Comparison of ENCODE assay signal across 1 cellular context in genomic region chr10:14954001-14954770, GRCh38.
TF ChIP-seq lines count a peak whose summit lies in the region.

TSS of gene DCLRE1C (minus strand) at chr10:14954096. CDS start at chr10:14954010, 86 bp downstream.

TF ChIP-seq in WTC11, 78 proteins besides CTCF, POLR2A, EP300 and RAD21 (continued from another document and continues in another):
- TF ChIP-seq PRDM15 (CRISPR knock-in tag; IDR thresholded peaks at IDR 0.05) (no peak), RORB (CRISPR knock-in tag; IDR thresholded peaks at IDR 0.05) (no peak), ERG (CRISPR knock-in tag; IDR thresholded peaks at IDR 0.05) (no peak), JUN (CRISPR knock-in tag; IDR thresholded peaks at IDR 0.05) (peak; percentile 68), TCF7 (CRISPR knock-in tag; IDR thresholded peaks at IDR 0.05; ENCODE audit: low read depth) (no peak), ZNF416 (CRISPR knock-in tag; IDR thresholded peaks at IDR 0.05) (no peak), FOXK1 (CRISPR knock-in tag; IDR thresholded peaks at IDR 0.05) (peak; percentile 61), E2F5 (CRISPR knock-in tag; IDR thresholded peaks at IDR 0.05) (peak; percentile 92), HMGA2 (CRISPR knock-in tag; IDR thresholded peaks at IDR 0.05) (no peak), TEAD1 (CRISPR knock-in tag; IDR thresholded peaks at IDR 0.05) (peak; percentile 89), AR (CRISPR knock-in tag; IDR thresholded peaks at IDR 0.05) (no peak), ZBTB21 (CRISPR knock-in tag; IDR thresholded peaks at IDR 0.05; ENCODE audit: borderline replicate concordance) (peak; percentile 80; the same call in 1 of the 2 replicates), CDX4 (CRISPR knock-in tag; IDR thresholded peaks at IDR 0.05; ENCODE audit: borderline replicate concordance) (no peak), ETV6 (CRISPR knock-in tag; IDR thresholded peaks at IDR 0.05) (peak; percentile 91; the same call in 1 of the 2 replicates), ZNF232 (CRISPR knock-in tag; IDR thresholded peaks at IDR 0.05) (peak; percentile 81; the same call in 1 of the 2 replicates), GTF2I (CRISPR knock-in tag; conservative IDR thresholded peaks at IDR 0.05) (no peak), SP1 (CRISPR knock-in tag; conservative IDR thresholded peaks at IDR 0.05) (no peak; the same call in 1 of the 2 replicates), ATF1 (CRISPR knock-in tag; IDR thresholded peaks at IDR 0.05) (no peak), ZNF512 (CRISPR knock-in tag; IDR thresholded peaks at IDR 0.05; ENCODE audit: borderline replicate concordance) (no peak), ZNF532 (CRISPR knock-in tag; IDR thresholded peaks at IDR 0.05; ENCODE audit: borderline replicate concordance) (no peak), MLX (CRISPR knock-in tag; IDR thresholded peaks at IDR 0.05) (no peak), CBFB (CRISPR knock-in tag; IDR thresholded peaks at IDR 0.05; ENCODE audit: low read depth) (0 out of 2 replicates have a peak, but pooled peaks have one; percentile 90), ZBTB43 (CRISPR knock-in tag; IDR thresholded peaks at IDR 0.05) (0 out of 2 replicates have a peak, but pooled peaks have one; percentile 58), FOXJ3 (CRISPR knock-in tag; IDR thresholded peaks at IDR 0.05; ENCODE audit: borderline replicate concordance) (no peak), ELF4 (CRISPR knock-in tag; IDR thresholded peaks at IDR 0.05; ENCODE audit: low read depth) (no peak), SOX15 (CRISPR knock-in tag; IDR thresholded peaks at IDR 0.05) (no peak), ZNF425 (CRISPR knock-in tag; conservative IDR thresholded peaks at IDR 0.05) (no peak), E2F4 (CRISPR knock-in tag; IDR thresholded peaks at IDR 0.05; ENCODE audit: borderline replicate concordance, low read depth) (peak; percentile 90)
